ENCODE assay signal across 21 cellular contexts in the genomic region with DNA sequence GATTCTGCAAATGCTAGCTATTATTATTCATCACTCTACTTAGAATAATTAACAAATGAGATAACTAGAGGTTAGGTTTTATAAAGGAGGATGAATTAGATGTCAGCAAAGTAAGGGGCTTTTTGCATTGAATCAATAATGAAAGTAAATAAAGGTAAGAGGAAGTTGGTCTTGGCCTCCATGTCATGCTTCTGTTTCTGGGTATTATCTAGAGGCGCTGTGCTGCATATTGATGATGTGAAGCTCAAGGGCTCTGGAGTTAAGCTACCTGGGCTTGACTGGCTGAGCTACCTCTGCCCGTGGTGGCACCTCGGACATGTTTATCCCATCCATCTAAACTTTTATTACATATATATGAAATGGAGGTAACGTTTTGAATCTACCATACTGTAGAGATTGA.
"Had no signal": no experiment of that assay in that cellular context is flagged by ENCODE, and none has a peak within 500 bp of the region (broad histone marks: within the 10 kb centered on the region; RNA-seq: fewer than 3 reads in every experiment).

No MANE protein-coding gene starts in this region.

- H3K36me3 ChIP-seq: esophagus squamous epithelium, gastrocnemius medialis, left lung, upper lobe of left lung, WERI-Rb-1 had no signal

- H3K9me3 ChIP-seq: gastrocnemius medialis had no signal

- H3K4me3 Mint-ChIP-seq: activated naive CD8-positive, alpha-beta T cell; endodermal cell; naive B cell had no signal

- DNase-seq: activated naive CD4-positive, alpha-beta T cell; activated T-cell treated with anti-CD3 and anti-CD28 coated beads, Interleukin-2, amount 50 U/mL, for 1 hour; amniotic stem cell; endodermal cell; esophagus squamous epithelium; gastrocnemius medialis; hippocampal formation; kidney glomerular epithelial cell; left lung; naive B cell; nucleus accumbens; right cardiac atrium; stimulated activated CD4-positive, alpha-beta T cell treated with anti-CD3 and anti-CD28 coated beads, Interleukin-4, amount 100 ng/mL, for 24 hours; stimulated activated naive CD8-positive, alpha-beta T cell treated with anti-CD3 and anti-CD28 coated beads, Interleukin-15, Interleukin-2, amounts not matched to agents 100 U/mL and 50 U/mL, for 24 hours; upper lobe of left lung; WERI-Rb-1 had no signal

- H3K27ac ChIP-seq: coronary artery, esophagus squamous epithelium, gastrocnemius medialis, left lung, parathyroid adenoma, upper lobe of left lung, WERI-Rb-1 had no signal

- H3K4me3 ChIP-seq: coronary artery, esophagus squamous epithelium, gastrocnemius medialis, left lung, lung, upper lobe of left lung had no signal

- H3K4me1 ChIP-seq: left lung, parathyroid adenoma, upper lobe of left lung had no signal

- H3K27ac Mint-ChIP-seq: activated naive CD8-positive, alpha-beta T cell; activated T-helper 2 cell treated with anti-CD3 and anti-CD28 coated beads, Interferon-gamma antibody, Interleukin-2, Interleukin-4, amounts not matched to agents 10 μg/mL and 5 μg/mL and 100 μg/mL, durations not matched to agents 14 hours and 24 hours and 36 hours; endodermal cell; naive B cell had no signal

- H3K9ac ChIP-seq: parathyroid adenoma had no signal

- H3K27me3 ChIP-seq: esophagus squamous epithelium, gastrocnemius medialis, left lung, upper lobe of left lung had no signal

- H2AFZ ChIP-seq: parathyroid adenoma had no signal

- H3K4me1 Mint-ChIP-seq: naive B cell had no signal

- H3K27me3 Mint-ChIP-seq: activated naive CD8-positive, alpha-beta T cell; naive B cell had no signal

- ATAC-seq: gastrocnemius medialis; left lung; right cardiac atrium; stimulated activated naive CD8-positive, alpha-beta T cell treated with anti-CD3 and anti-CD28 coated beads, Interleukin-15, Interleukin-2, amounts not matched to agents 100 U/mL and 50 U/mL, for 24 hours had no signal
